In the genomic region with DNA sequence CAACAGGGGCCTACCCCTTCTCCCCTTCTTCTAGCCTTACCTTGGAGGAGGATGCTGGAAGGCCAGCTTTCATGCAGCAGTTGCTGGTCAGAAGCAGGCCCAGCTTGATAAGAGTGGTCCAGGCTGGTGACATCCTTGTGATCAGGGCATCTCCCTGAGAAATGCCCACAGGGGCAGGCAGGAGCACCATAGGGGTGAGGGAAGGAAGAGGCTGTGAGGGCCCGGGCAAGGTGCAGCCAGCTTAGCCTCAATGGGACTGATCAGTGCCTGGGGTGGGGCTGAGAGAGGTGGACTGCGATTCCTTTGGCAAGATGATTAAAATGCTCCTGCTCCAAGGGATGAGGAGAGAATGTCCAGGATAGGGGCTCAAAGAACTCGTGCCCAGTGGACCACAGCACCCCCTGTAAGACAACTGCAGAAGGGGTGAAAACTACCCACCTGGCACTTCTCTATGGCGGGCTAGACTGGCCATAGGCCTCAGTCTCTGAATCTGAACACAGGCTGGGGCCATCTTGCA, we compare ENCODE assay signal across 11 cellular contexts. TPM values are rescaled to one million over a fixed set of nuclear protein-coding genes. Genes with fewer than 3 reads are reported as not detected.
DNase-seq lines count a peak whose midpoint lies in the region; ATAC-seq and TF ChIP-seq lines count a peak whose summit lies in the region.
"Had no signal": no experiment of that assay in that cellular context is flagged by ENCODE, and none has a peak within 500 bp of the region (broad histone marks: within the 10 kb centered on the region; RNA-seq: fewer than 3 reads in every experiment).

No MANE protein-coding gene starts in this region.

- no peak for TF ChIP-seq CTCF in activated CD8-positive, alpha-beta T cell treated with anti-CD3 and anti-CD28 coated beads for 36 hours (IDR thresholded peaks at IDR 0.05)

- POLR2A ChIA-PET in activated CD8-positive, alpha-beta T cell treated with anti-CD3 and anti-CD28 coated beads for 36 hours (lab: Charles Lee), result interaction anchor here (0.6 to 7.5 kb wide), 13 partner anchors 11 to 123 kb away, joined by 3 to 215 read pairs (median 4); partner anchors contain the start of genes GALK1, RECQL5, SAP30BP and UNK

- H3K4me3 Mint-ChIP-seq in activated naive CD4-positive, alpha-beta T cell treated with anti-CD3 and anti-CD28 coated beads, Interleukin-2, amount 50 U/mL, for 24 hours, result no peak overlapping the region
- no peak overlapping the region for H3K4me3 Mint-ChIP-seq in activated CD8-positive, alpha-beta T cell treated with anti-CD3 and anti-CD28 coated beads for 36 hours
- H3K4me3 Mint-ChIP-seq in stimulated activated effector memory CD8-positive, alpha-beta T cell treated with anti-CD3 and anti-CD28 coated beads, Interleukin-12 subunit alpha, Interleukin-12 subunit beta, amount 100 ng/mL, for 72 hours, result no peak overlapping the region

- CTCF ChIA-PET in activated CD8-positive, alpha-beta T cell treated with anti-CD3 and anti-CD28 coated beads for 36 hours (lab: Charles Lee), result interaction anchor here (0.7 to 6.1 kb wide), 3 partner anchors 9 to 53 kb away, joined by 3 to 40 read pairs (median 13); partner anchors contain the start of gene GALK1

- DNase-seq in activated naive CD4-positive, alpha-beta T cell treated with anti-CD3 and anti-CD28 coated beads, Interleukin-2, amount 50 U/mL, for 16 hours, result no peak
- DNase-seq in activated CD8-positive, alpha-beta T cell treated with anti-CD3 and anti-CD28 coated beads for 36 hours, result peak; percentile 43
- DNase-seq in mesenteric fat pad (ENCODE audit: low spot score), result peak; percentile 62
- DNase-seq in stimulated activated effector memory CD8-positive, alpha-beta T cell treated with anti-CD3 and anti-CD28 coated beads, Interleukin-12 subunit alpha, Interleukin-12 subunit beta, amount 100 ng/mL, for 72 hours (ENCODE audit: low spot score in 2 of 2), result peak in 1 of 2 donors; percentile 68
- no peak for DNase-seq in NCI-H2107 (lab: John Stamatoyannopoulos, UW)
- DNase-seq in NCI-H69 (lab: John Stamatoyannopoulos, UW), result no peak
- DNase-seq in AG08396 (ENCODE audit: low spot score), result no peak
- DNase-seq: BE2C, NCI-H2029 treated with DMSO at 0.1 percent for 48 hours had no signal

- no peak for ATAC-seq in activated CD8-positive, alpha-beta T cell treated with anti-CD3 and anti-CD28 coated beads for 36 hours
- ATAC-seq in stimulated activated effector memory CD8-positive, alpha-beta T cell treated with anti-CD3 and anti-CD28 coated beads, Interleukin-12 subunit alpha, Interleukin-12 subunit beta, amount 100 ng/mL, for 72 hours, result no peak
- ATAC-seq: left colon had no signal

- intact Hi-C loops in activated CD8-positive, alpha-beta T cell treated with anti-CD3 and anti-CD28 coated beads for 36 hours (cut with micrococcal nuclease), result no loop called here

- peaks cover 22% of the 10 kb centered on the region for H3K4me1 Mint-ChIP-seq in activated naive CD4-positive, alpha-beta T cell treated with anti-CD3 and anti-CD28 coated beads, Interleukin-2, amount 50 U/mL, for 24 hours
- peaks cover 22% of the 10 kb centered on the region for H3K4me1 Mint-ChIP-seq in activated CD8-positive, alpha-beta T cell treated with anti-CD3 and anti-CD28 coated beads for 36 hours (ENCODE audit: low read depth)
- peaks cover 34% of the 10 kb centered on the region for H3K4me1 Mint-ChIP-seq in stimulated activated effector memory CD8-positive, alpha-beta T cell treated with anti-CD3 and anti-CD28 coated beads, Interleukin-12 subunit alpha, Interleukin-12 subunit beta, amount 100 ng/mL, for 72 hours

- H3K36me3 Mint-ChIP-seq in activated naive CD4-positive, alpha-beta T cell treated with anti-CD3 and anti-CD28 coated beads, Interleukin-2, amount 50 U/mL, for 24 hours, result peaks cover 26% of the 10 kb centered on the region
- H3K36me3 Mint-ChIP-seq in activated CD8-positive, alpha-beta T cell treated with anti-CD3 and anti-CD28 coated beads for 36 hours (ENCODE audit: low read depth), result peaks cover 29% of the 10 kb centered on the region
- H3K36me3 Mint-ChIP-seq in stimulated activated effector memory CD8-positive, alpha-beta T cell treated with anti-CD3 and anti-CD28 coated beads, Interleukin-12 subunit alpha, Interleukin-12 subunit beta, amount 100 ng/mL, for 72 hours, result peaks cover 65% of the 10 kb centered on the region

- peak overlapping the region; percentile 92 for H3K27ac Mint-ChIP-seq in activated naive CD4-positive, alpha-beta T cell treated with anti-CD3 and anti-CD28 coated beads, Interleukin-2, amount 50 U/mL, for 24 hours
- H3K27ac Mint-ChIP-seq in activated CD8-positive, alpha-beta T cell treated with anti-CD3 and anti-CD28 coated beads for 36 hours, result peak overlapping the region; percentile 67
- H3K27ac Mint-ChIP-seq in stimulated activated effector memory CD8-positive, alpha-beta T cell treated with anti-CD3 and anti-CD28 coated beads, Interleukin-12 subunit alpha, Interleukin-12 subunit beta, amount 100 ng/mL, for 72 hours, result peak overlapping the region; percentile 99

- H3K27me3 Mint-ChIP-seq in activated naive CD4-positive, alpha-beta T cell treated with anti-CD3 and anti-CD28 coated beads, Interleukin-2, amount 50 U/mL, for 24 hours, result no peaks in the 10 kb centered on the region
- peaks cover under 1% of the 10 kb centered on the region for H3K27me3 Mint-ChIP-seq in activated CD8-positive, alpha-beta T cell treated with anti-CD3 and anti-CD28 coated beads for 36 hours

- H3K9me3 Mint-ChIP-seq in activated naive CD4-positive, alpha-beta T cell treated with anti-CD3 and anti-CD28 coated beads, Interleukin-2, amount 50 U/mL, for 24 hours, result no peaks in the 10 kb centered on the region
- no peaks in the 10 kb centered on the region for H3K9me3 Mint-ChIP-seq in activated CD8-positive, alpha-beta T cell treated with anti-CD3 and anti-CD28 coated beads for 36 hours
- no peaks in the 10 kb centered on the region for H3K9me3 Mint-ChIP-seq in stimulated activated effector memory CD8-positive, alpha-beta T cell treated with anti-CD3 and anti-CD28 coated beads, Interleukin-12 subunit alpha, Interleukin-12 subunit beta, amount 100 ng/mL, for 72 hours

RNA-seq across cellular contexts. Expression of gene GALK1, which starts 9.5 kb away (rescaled TPM):
- 10 to 100 TPM; 43.4 to 50.7 TPM for total RNA-seq in activated CD8-positive, alpha-beta T cell treated with anti-CD3 and anti-CD28 coated beads for 36 hours
- 26.4 TPM for total RNA-seq in mesenteric fat pad

RNA-seq across cellular contexts. Expression of gene UNK, which starts 10.1 kb away (rescaled TPM):
- 10 to 100 TPM; 26.4 to 26.6 TPM for total RNA-seq in activated CD8-positive, alpha-beta T cell treated with anti-CD3 and anti-CD28 coated beads for 36 hours
- total RNA-seq in mesenteric fat pad, result 24.6 TPM

RNA-seq across cellular contexts. Expression of gene ITGB4, which starts 53.3 kb away (rescaled TPM):
- total RNA-seq in activated CD8-positive, alpha-beta T cell treated with anti-CD3 and anti-CD28 coated beads for 36 hours, result 1 to 10 TPM in 1 of 2 experiments, under 1 TPM in 1; 0.69 to 1.8 TPM
- total RNA-seq in mesenteric fat pad, result 13.9 TPM

Comparison
In these comparisons a context has a peak if more than half of its experiments do, and no peak if none do; other contexts are left out.
1. DNase-seq: peak in activated CD8-positive, alpha-beta T cell treated with anti-CD3 and anti-CD28 coated beads for 36 hours (single experiment) and mesenteric fat pad (single experiment); none in activated naive CD4-positive, alpha-beta T cell treated with anti-CD3 and anti-CD28 coated beads, Interleukin-2, amount 50 U/mL, for 16 hours (single experiment), NCI-H2107 (single experiment), NCI-H69 (single experiment) and AG08396 (single experiment).
2. Peak in every context shown above with its lines, with median percentiles within 50 percentile points of each other: H3K27ac Mint-ChIP-seq.